ENCODE assay signal across 1 cellular context in the genomic region with DNA sequence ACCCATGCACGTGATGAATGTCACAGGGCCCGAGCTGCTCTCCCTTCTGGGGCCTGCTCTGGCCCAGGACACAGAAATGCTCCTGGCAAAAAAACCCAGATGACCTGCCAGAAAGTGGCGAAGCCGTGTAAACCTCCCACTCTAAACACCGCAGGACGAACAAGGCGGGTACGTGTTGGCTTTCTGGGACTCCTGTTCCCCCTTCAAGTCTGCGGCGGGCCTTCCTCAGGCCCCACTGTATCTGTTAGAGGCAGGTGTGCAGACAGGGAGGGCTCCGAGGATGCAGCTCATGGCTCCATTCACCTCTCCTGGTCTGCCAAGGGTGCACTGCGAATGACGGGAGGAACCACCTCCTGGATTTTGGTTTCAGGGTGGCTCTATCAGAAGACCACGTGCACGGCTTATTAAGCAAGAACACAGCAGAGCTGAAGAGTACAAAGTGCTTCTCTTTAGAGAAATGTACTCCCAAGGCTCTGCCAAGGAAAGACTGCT.
TF ChIP-seq lines count a peak whose summit lies in the region.

No MANE protein-coding gene starts in this region.

TF ChIP-seq in WTC11, 78 proteins besides CTCF, POLR2A, EP300 and RAD21 (continued from another document):
- TF ChIP-seq ZNF425 (CRISPR knock-in tag; conservative IDR thresholded peaks at IDR 0.05) (no peak), TEAD4 (CRISPR knock-in tag; IDR thresholded peaks at IDR 0.05) (no peak), MXD4 (CRISPR knock-in tag; IDR thresholded peaks at IDR 0.05; ENCODE audit: borderline replicate concordance) (no peak), JUN (CRISPR knock-in tag; IDR thresholded peaks at IDR 0.05) (no peak), SMAD3 (CRISPR knock-in tag; IDR thresholded peaks at IDR 0.05; ENCODE audit: borderline replicate concordance) (no peak), JAZF1 (CRISPR knock-in tag; IDR thresholded peaks at IDR 0.05) (no peak), ZNF396 (CRISPR knock-in tag; IDR thresholded peaks at IDR 0.05; ENCODE audit: borderline replicate concordance) (no peak), NFYB (CRISPR knock-in tag; conservative IDR thresholded peaks at IDR 0.05; ENCODE audit: low read depth) (no peak)
- TF ChIP-seq, protein P1, sequence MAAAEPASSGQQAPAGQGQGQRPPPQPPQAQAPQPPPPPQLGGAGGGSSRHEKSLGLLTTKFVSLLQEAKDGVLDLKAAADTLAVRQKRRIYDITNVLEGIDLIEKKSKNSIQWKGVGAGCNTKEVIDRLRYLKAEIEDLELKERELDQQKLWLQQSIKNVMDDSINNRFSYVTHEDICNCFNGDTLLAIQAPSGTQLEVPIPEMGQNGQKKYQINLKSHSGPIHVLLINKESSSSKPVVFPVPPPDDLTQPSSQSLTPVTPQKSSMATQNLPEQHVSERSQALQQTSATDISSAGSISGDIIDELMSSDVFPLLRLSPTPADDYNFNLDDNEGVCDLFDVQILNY (CRISPR knock-in tag; IDR thresholded peaks at IDR 0.05), result no peak
